In genomic region chr22:26674211-26675190, GRCh38 we compare ENCODE assay signal across 10 cellular contexts. TPM values are rescaled to one million over a fixed set of nuclear protein-coding genes. Genes with fewer than 3 reads are reported as not detected.
A peak's percentile ranks its signal among the peaks of the same experiment; 100 is the strongest.
DNase-seq lines count a peak whose midpoint lies in the region; ATAC-seq and TF ChIP-seq lines count a peak whose summit lies in the region.
"Had no signal": no experiment of that assay in that cellular context is flagged by ENCODE, and none has a peak within 500 bp of the region (broad histone marks: within the 10 kb centered on the region; RNA-seq: fewer than 3 reads in every experiment).

No MANE protein-coding gene starts in this region.

- H3K36me3 ChIP-seq in BLaER1 (peaks cover 6% of the 10 kb centered on the region; the same call in 1 of the 2 replicates), HCT116 (ENCODE audit: control insufficient read depth in 1 of 2, insufficient read depth in 2 of 2, low read length in 2 of 2) (no peaks in the 10 kb centered on the region), mesendoderm (ENCODE audit: control insufficient read depth, insufficient read depth, low read length) (no peaks in the 10 kb centered on the region)
- H3K36me3 ChIP-seq: WERI-Rb-1 had no signal

- H3K4me3 ChIP-seq in BLaER1 (peak overlapping the region; percentile 80), HCT116 (replicated peaks in 1 of 2; ENCODE audit: low read depth in 1 of 2, low read length in 2 of 2) (peak overlapping the region; percentile 62 to 78), mesendoderm (ENCODE audit: low read length) (no peak overlapping the region)

- H2BK120ac ChIP-seq in mesendoderm (ENCODE audit: low read depth, low read length), result no peak overlapping the region

- peak overlapping the region; percentile 94 for H3K27ac Mint-ChIP-seq in activated T-helper 2 cell treated with anti-CD3 and anti-CD28 coated beads, Interferon-gamma antibody, Interleukin-2, Interleukin-4, amounts not matched to agents 10 μg/mL and 5 μg/mL and 100 μg/mL, durations not matched to agents 14 hours and 24 hours and 36 hours

- H3K9me2 ChIP-seq in HCT116 (ENCODE audit: insufficient read depth), result no peaks in the 10 kb centered on the region

- TF ChIP-seq POLR2A in HCT116 (IDR thresholded peaks at IDR 0.05; ENCODE audit: borderline replicate concordance, extremely low read depth, insufficient read depth, insufficient read length), result no peak

- POLR2A ChIA-PET in HCT116 (lab: Charles Lee), result no interaction called here

- CTCF ChIA-PET in HCT116 (lab: Charles Lee), result interaction anchor here (1.1 to 2.1 kb wide), 2 partner anchors 9 to 82 kb away, joined by 3 to 8 read pairs; no protein-coding TSS in a partner anchor

- H3K27me3 ChIP-seq in BLaER1, result no peaks in the 10 kb centered on the region
- no peaks in the 10 kb centered on the region for H3K27me3 ChIP-seq in HCT116 (ENCODE audit: insufficient read depth, low read length)
- no peaks in the 10 kb centered on the region for H3K27me3 ChIP-seq in mesendoderm (ENCODE audit: insufficient read depth, low read length, poor library complexity)

- no peak overlapping the region for H2AFZ ChIP-seq in HCT116 (ENCODE audit: low read depth, low read length, poor library complexity, severe bottlenecking)

- H3K4me2 ChIP-seq in BLaER1, result peak overlapping the region; percentile 95
- peak overlapping the region; percentile 80 for H3K4me2 ChIP-seq in HCT116 (ENCODE audit: low read length)
- H3K4me2 ChIP-seq in mesendoderm (ENCODE audit: low read length), result no peak overlapping the region

- no peak for TF ChIP-seq CTCF in HCT116 (IDR thresholded peaks at IDR 0.05 in 2 of 3, conservative IDR thresholded peaks at IDR 0.05 in 1 of 3; ENCODE audit: borderline replicate concordance in 1 of 3, insufficient read depth in 1 of 3, low read depth in 2 of 3, low read length in 2 of 3)

- no peak overlapping the region for H4K8ac ChIP-seq in mesendoderm (ENCODE audit: low read depth, low read length)

- H3K23ac ChIP-seq in mesendoderm (ENCODE audit: low read length), result no peak overlapping the region

- no peaks in the 10 kb centered on the region for H3K27me3 Mint-ChIP-seq in activated T-helper 2 cell treated with anti-CD3 and anti-CD28 coated beads, Interferon-gamma antibody, Interleukin-2, Interleukin-4, amounts not matched to agents 10 μg/mL and 5 μg/mL and 100 μg/mL, durations not matched to agents 14 hours and 24 hours and 36 hours (ENCODE audit: low read depth)

- no peak for ATAC-seq in HCT116
- no peak for ATAC-seq in HG02938 (IDR thresholded peaks at IDR 0.05; ENCODE audit: unreplicated experiment)
- ATAC-seq: left lobe of liver had no signal

- H3K79me2 ChIP-seq in HCT116 (ENCODE audit: insufficient read depth, low read length), result peaks cover 24% of the 10 kb centered on the region
- H3K79me2 ChIP-seq in mesendoderm (ENCODE audit: control insufficient read depth, insufficient read depth, low read length), result no peaks in the 10 kb centered on the region

- H3K4me1 ChIP-seq in BLaER1 (peaks cover 88% of the 10 kb centered on the region), HCT116 (ENCODE audit: control insufficient read depth in 1 of 2, insufficient read depth in 2 of 2, low read length in 2 of 2) (peaks cover 15 to 21% of the 10 kb centered on the region in 2 experiments), mesendoderm (ENCODE audit: control insufficient read depth, low read depth, low read length) (peaks cover 8% of the 10 kb centered on the region)

- H2BK15ac ChIP-seq in mesendoderm (replicated peaks; ENCODE audit: low read depth), result no peak overlapping the region

- peaks cover 5% of the 10 kb centered on the region for H3K79me1 ChIP-seq in mesendoderm (ENCODE audit: low read length)

- no peak for TF ChIP-seq RAD21 in HCT116 (IDR thresholded peaks at IDR 0.05; ENCODE audit: low read depth)

- no peak overlapping the region for H2AK5ac ChIP-seq in mesendoderm (ENCODE audit: low read length)

- no peak for DNase-seq in HCT116 (ENCODE audit: low read depth, low spot score)
- no peak for DNase-seq in activated T-helper 2 cell treated with anti-CD3 and anti-CD28 coated beads, Interferon-gamma antibody, Interleukin-2, Interleukin-4, amounts not matched to agents 10 μg/mL and 5 μg/mL and 100 μg/mL, durations not matched to agents 14 hours and 24 hours and 36 hours (ENCODE audit: low spot score)
- no peak for DNase-seq in mesendoderm
- no peak for DNase-seq in OCI-M2 (lab: John Stamatoyannopoulos, UW; ENCODE audit: unreplicated experiment)
- no peak for DNase-seq in C1 segment of cervical spinal cord (lab: John Stamatoyannopoulos, UW)
- no peak for DNase-seq in effector CD4-positive, alpha-beta T cell
- DNase-seq: WERI-Rb-1 had no signal

- H4K5ac ChIP-seq in mesendoderm (ENCODE audit: low read length), result no peak overlapping the region

- WGBS in mesendoderm (ENCODE audit: extremely low coverage, insufficient coverage, low lambda C conversion rate), result no CpG with 5 or more reads among the region's 9 CpGs

- BruUV-seq in HCT116 (replicated peaks; lab: Mats Ljungman, UMichigan), result no TSS peak

- no peak overlapping the region for H3K18ac ChIP-seq in mesendoderm (ENCODE audit: low read length)

- H3K36me3 Mint-ChIP-seq in activated T-helper 2 cell treated with anti-CD3 and anti-CD28 coated beads, Interferon-gamma antibody, Interleukin-2, Interleukin-4, amounts not matched to agents 10 μg/mL and 5 μg/mL and 100 μg/mL, durations not matched to agents 14 hours and 24 hours and 36 hours (ENCODE audit: low read depth), result peaks cover 33% of the 10 kb centered on the region

- H3K4me3 Mint-ChIP-seq in activated T-helper 2 cell treated with anti-CD3 and anti-CD28 coated beads, Interferon-gamma antibody, Interleukin-2, Interleukin-4, amounts not matched to agents 10 μg/mL and 5 μg/mL and 100 μg/mL, durations not matched to agents 14 hours and 24 hours and 36 hours (ENCODE audit: low read depth), result peak overlapping the region; percentile 93

- no peak overlapping the region for H3K4ac ChIP-seq in mesendoderm (ENCODE audit: low read depth, low read length)

- RAD21 ChIA-PET in HCT116 (lab: Charles Lee; ENCODE audit: low non-redundant PET in 1 of 2, low total read pairs in 2 of 2, uncharacterized antibody in 2 of 2, unreplicated experiment in 2 of 2), result no interaction called here

- H3K9ac ChIP-seq in BLaER1 (peak overlapping the region; percentile 93), HCT116 (ENCODE audit: low read length) (peak overlapping the region; percentile 84), mesendoderm (ENCODE audit: low read length) (peak overlapping the region; percentile 4)

- no peaks in the 10 kb centered on the region for H3K9me3 ChIP-seq in BLaER1
- no peaks in the 10 kb centered on the region for H3K9me3 ChIP-seq in HCT116 (ENCODE audit: control insufficient read depth in 1 of 2, insufficient read depth in 1 of 2, low read depth in 1 of 2, low read length in 2 of 2)

- intact Hi-C loops in HCT116 (cut with micrococcal nuclease), result no loop called here
- intact Hi-C loops in activated T-helper 2 cell treated with anti-CD3 and anti-CD28 coated beads, Interferon-gamma antibody, Interleukin-2, Interleukin-4, amounts not matched to agents 10 μg/mL and 5 μg/mL and 100 μg/mL, durations not matched to agents 14 hours and 24 hours and 36 hours (cut with micrococcal nuclease), result loop anchor here (5.0 to 10.0 kb wide), 3 partner anchors 82 to 1600 kb away; partner anchors contain the start of genes HPS4, SRRD and TPST2

- H4K20me1 ChIP-seq in BLaER1 (peaks cover 22% of the 10 kb centered on the region), HCT116 (ENCODE audit: insufficient read depth) (no peaks in the 10 kb centered on the region)

- no peak overlapping the region for H2BK5ac ChIP-seq in mesendoderm (ENCODE audit: low read length)

- no peaks in the 10 kb centered on the region for H3K9me3 Mint-ChIP-seq in activated T-helper 2 cell treated with anti-CD3 and anti-CD28 coated beads, Interferon-gamma antibody, Interleukin-2, Interleukin-4, amounts not matched to agents 10 μg/mL and 5 μg/mL and 100 μg/mL, durations not matched to agents 14 hours and 24 hours and 36 hours

- H3K56ac ChIP-seq in mesendoderm (ENCODE audit: low read length), result peak overlapping the region; percentile 19

- peak overlapping the region; percentile 95 for H3K27ac ChIP-seq in BLaER1
- H3K27ac ChIP-seq in HCT116 (ENCODE audit: low read depth, low read length), result peak overlapping the region; percentile 82; the same call in 1 of the 2 replicates
- no peak overlapping the region for H3K27ac ChIP-seq in mesendoderm (ENCODE audit: low read depth, low read length)

- peaks cover 56% of the 10 kb centered on the region for H3K4me1 Mint-ChIP-seq in activated T-helper 2 cell treated with anti-CD3 and anti-CD28 coated beads, Interferon-gamma antibody, Interleukin-2, Interleukin-4, amounts not matched to agents 10 μg/mL and 5 μg/mL and 100 μg/mL, durations not matched to agents 14 hours and 24 hours and 36 hours (ENCODE audit: low read depth)

TF ChIP-seq in HCT116, 20 proteins besides CTCF, POLR2A, EP300 and RAD21 (continues in another document):
- TF ChIP-seq ZNF274 (IDR thresholded peaks at IDR 0.05; ENCODE audit: low read depth, low read length), result no peak
- no peak for TF ChIP-seq SRF (IDR thresholded peaks at IDR 0.05; ENCODE audit: low read depth)
- no peak for TF ChIP-seq EZH2phosphoT487 (IDR thresholded peaks at IDR 0.05; ENCODE audit: borderline replicate concordance)
- TF ChIP-seq CBX3 (IDR thresholded peaks at IDR 0.05; ENCODE audit: low read depth), result no peak

RNA-seq across cellular contexts. Expression of gene MIAT, which starts 17.1 kb away (rescaled TPM):
- total RNA-seq in HCT116 (2021; ENCODE audit: unreplicated experiment), result 0.54 TPM
- polyA plus RNA-seq in HCT116 (2012), result 0.04 TPM in 2 replicates
- 11.9 and 13.0 TPM in 2 replicates for total RNA-seq in activated T-helper 2 cell treated with anti-CD3 and anti-CD28 coated beads, Interferon-gamma antibody, Interleukin-2, Interleukin-4, amounts not matched to agents 10 μg/mL and 5 μg/mL and 100 μg/mL, durations not matched to agents 14 hours and 24 hours and 36 hours
- polyA plus RNA-seq in mesendoderm (2013, experiment 1 of 2), result 5.6 TPM
- 5.2 TPM for polyA plus RNA-seq in mesendoderm (2013, experiment 2 of 2)

RNA-seq across cellular contexts. Expression of gene CRYBA4, which starts 52.7 kb away (rescaled TPM):
- total RNA-seq in HCT116 (2021; ENCODE audit: unreplicated experiment), result not detected
- polyA plus RNA-seq in HCT116 (2012), result 0.10 TPM in 1 of 2 replicates, not detected in the other
- not detected in 2 replicates for total RNA-seq in activated T-helper 2 cell treated with anti-CD3 and anti-CD28 coated beads, Interferon-gamma antibody, Interleukin-2, Interleukin-4, amounts not matched to agents 10 μg/mL and 5 μg/mL and 100 μg/mL, durations not matched to agents 14 hours and 24 hours and 36 hours
- 0.72 TPM for polyA plus RNA-seq in mesendoderm (2013, experiment 1 of 2)
- 0.60 TPM for polyA plus RNA-seq in mesendoderm (2013, experiment 2 of 2)
- total RNA-seq: left lobe of liver had no signal

RNA-seq across cellular contexts. Expression of gene CRYBB1, which starts 56.7 kb away (rescaled TPM):
- total RNA-seq in HCT116 (2021; ENCODE audit: unreplicated experiment), result not detected
- polyA plus RNA-seq in HCT116 (2012), result not detected in 2 replicates
- not detected in 2 replicates for total RNA-seq in activated T-helper 2 cell treated with anti-CD3 and anti-CD28 coated beads, Interferon-gamma antibody, Interleukin-2, Interleukin-4, amounts not matched to agents 10 μg/mL and 5 μg/mL and 100 μg/mL, durations not matched to agents 14 hours and 24 hours and 36 hours
- polyA plus RNA-seq in mesendoderm (2013, experiment 1 of 2), result 7.3 TPM
- polyA plus RNA-seq in mesendoderm (2013, experiment 2 of 2), result 7.5 TPM
- total RNA-seq: left lobe of liver had no signal

Comparison
In these comparisons a context has a peak if more than half of its experiments do, and no peak if none do; other contexts are left out.
1. H3K9ac ChIP-seq: peak in every context shown above with its lines; median percentile 93 in BLaER1; 84 in HCT116; 4 in mesendoderm.